ENCODE assay signal across 13 cellular contexts in the genomic region with DNA sequence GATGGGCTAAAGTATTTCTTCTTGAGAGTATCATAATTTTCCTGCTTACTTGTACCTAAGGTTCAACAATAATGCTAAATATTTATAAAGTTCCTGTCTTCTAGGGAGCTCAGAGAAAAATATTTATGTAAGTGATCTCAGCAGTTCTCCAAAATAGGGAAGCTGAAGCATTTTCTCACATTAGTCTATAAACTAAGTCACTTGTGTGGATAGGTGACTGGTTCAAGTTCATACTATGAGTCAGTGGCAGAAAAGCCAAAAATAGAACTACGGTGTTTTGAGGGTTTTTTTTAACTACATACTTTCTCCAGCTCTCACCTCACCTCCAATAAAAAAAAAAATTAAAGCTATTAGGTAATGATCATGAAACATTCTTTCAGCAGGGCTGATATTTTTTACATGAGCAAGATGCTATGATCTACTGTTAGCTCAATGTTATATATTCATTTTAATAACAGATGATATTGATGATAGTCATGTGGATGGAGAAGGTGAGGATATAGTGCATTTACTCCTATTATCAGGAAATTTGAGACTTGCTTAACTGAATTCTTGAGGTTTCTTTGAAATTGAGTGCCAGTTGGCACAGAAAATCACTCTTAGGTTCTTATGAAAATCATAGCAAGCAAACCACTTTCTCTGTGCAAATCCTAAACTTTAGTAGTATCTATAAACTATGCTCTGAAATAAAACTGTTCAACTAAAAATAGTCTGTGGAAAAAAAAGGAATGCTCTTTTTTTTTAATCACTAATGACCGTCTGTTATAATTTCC.
A peak's percentile ranks its signal among the peaks of the same experiment; 100 is the strongest.
DNase-seq lines count a peak whose midpoint lies in the region; ATAC-seq and TF ChIP-seq lines count a peak whose summit lies in the region.
"Had no signal": no experiment of that assay in that cellular context is flagged by ENCODE, and none has a peak within 500 bp of the region (broad histone marks: within the 10 kb centered on the region; RNA-seq: fewer than 3 reads in every experiment).

No MANE protein-coding gene starts in this region.

- H3K4me3 ChIP-seq in GM08714 (ENCODE audit: low read length) (0 out of 2 replicates have a peak overlapping the region, but pooled peaks have one; percentile 24), astrocyte of the spinal cord (ENCODE audit: low read depth, low read length) (no peak overlapping the region)
- H3K4me3 ChIP-seq: thyroid gland had no signal

- POLR2A ChIA-PET in HEK293T (lab: Yijun Ruan, JAX) = no interaction called here

- DNase-seq in astrocyte of the spinal cord (ENCODE audit: low read depth, low spot score) (peak; percentile 53), HEK293T (ENCODE audit: extremely low spot score) (no peak), NCI-H748 (lab: John Stamatoyannopoulos, UW; ENCODE audit: unreplicated experiment) (no peak), NCI-H128 (lab: John Stamatoyannopoulos, UW; ENCODE audit: unreplicated experiment) (no peak), DMS153 treated with DMSO at 0.1 percent for 48 hours (lab: John Stamatoyannopoulos, UW; ENCODE audit: unreplicated experiment) (no peak)
- DNase-seq: activated naive CD4-positive, alpha-beta T cell treated with anti-CD3 and anti-CD28 coated beads, Interleukin-2, amount 50 U/mL, for 16 hours; CD8-positive, alpha-beta memory T cell; H9; NCI-H2171; thyroid gland had no signal

- CTCF ChIA-PET in HEK293T (lab: Yijun Ruan, JAX) = interaction anchor here (0.9 to 1.0 kb wide), 2 partner anchors 79 to 125 kb away, joined by 3 to 4 read pairs; no protein-coding TSS in a partner anchor

- no peak for TF ChIP-seq CTCF in astrocyte of the spinal cord (IDR thresholded peaks at IDR 0.05; ENCODE audit: low read depth, low read length)

- ATAC-seq in GM21367 (IDR thresholded peaks at IDR 0.05; ENCODE audit: unreplicated experiment) = peak; percentile 51
- ATAC-seq in HG03108 (IDR thresholded peaks at IDR 0.05; ENCODE audit: unreplicated experiment) = peak; percentile 65

- in situ Hi-C loops in astrocyte of the spinal cord (cut with HindIII; ENCODE audit: low sequenced_read_pairs) = no loop called here

TF ChIP-seq in HEK293T, 16 proteins besides CTCF, POLR2A, EP300 and RAD21:
- TF ChIP-seq SUZ12 (IDR thresholded peaks at IDR 0.05) = no peak
- no peak for TF ChIP-seq TARDBP (IDR thresholded peaks at IDR 0.05)
- TF ChIP-seq HDGF (IDR thresholded peaks at IDR 0.05; ENCODE audit: borderline replicate concordance) = no peak
TF ChIP-seq in HEK293T: peak in this region for 0.
